Comparison of ENCODE assay signal across 24 cellular contexts in genomic region chr1:20492751-20493150, GRCh38. TPM values are rescaled to one million over a fixed set of nuclear protein-coding genes. Genes with fewer than 3 reads are reported as not detected.
DNase-seq lines count a peak whose midpoint lies in the region; ATAC-seq, FAIRE-seq and TF ChIP-seq lines count a peak whose summit lies in the region.
"Had no signal": no experiment of that assay in that cellular context is flagged by ENCODE, and none has a peak within 500 bp of the region (broad histone marks: within the 10 kb centered on the region; RNA-seq: fewer than 3 reads in every experiment).

No MANE protein-coding gene starts in this region.

- TF ChIP-seq CTCF in SK-N-SH (IDR thresholded peaks at IDR 0.05) (no peak), C4-2B (conservative IDR thresholded peaks at IDR 0.05) (no peak), astrocyte (IDR thresholded peaks at IDR 0.05; ENCODE audit: insufficient read depth, low read depth, low read length) (no peak), Caco-2 (IDR thresholded peaks at IDR 0.05; ENCODE audit: insufficient read depth in 1 of 2, low read depth in 1 of 2, low read length in 1 of 2, severe bottlenecking in 1 of 2, unreplicated experiment in 1 of 2) (no peak)

- H3F3A ChIP-seq in SK-N-SH (replicated peaks; ENCODE audit: insufficient read depth): peaks cover 8% of the 10 kb centered on the region

- no peak overlapping the region for H3K14ac ChIP-seq in neuronal stem cell (ENCODE audit: low read length)

- peak overlapping the region; percentile 16 for H2AK5ac ChIP-seq in neuronal stem cell (ENCODE audit: low read depth, low read length)

- H2BK120ac ChIP-seq in neuronal stem cell (ENCODE audit: low read depth, low read length): no peak overlapping the region

- H3K4me2 ChIP-seq in SK-N-SH (no peak overlapping the region), astrocyte (ENCODE audit: low read length) (no peak overlapping the region), neuronal stem cell (ENCODE audit: insufficient read depth, low read length, poor library complexity, severe bottlenecking) (no peak overlapping the region)
- H3K4me2 ChIP-seq: KMS-11 had no signal

- no peak overlapping the region for H3K23ac ChIP-seq in neuronal stem cell (ENCODE audit: low read depth, low read length, poor library complexity)

- H3K9me3 ChIP-seq in SK-N-SH (no peaks in the 10 kb centered on the region), astrocyte (ENCODE audit: insufficient read depth, low read depth, low read length) (no peaks in the 10 kb centered on the region), neuronal stem cell (replicated peaks in 1 of 2; ENCODE audit: control insufficient read depth in 2 of 2, insufficient read depth in 1 of 2, low read depth in 1 of 2, low read length in 2 of 2) (no peaks in the 10 kb centered on the region), Caco-2 (no peaks in the 10 kb centered on the region)
- H3K9me3 ChIP-seq: BE2C, SJCRH30 had no signal

- no TSS peak for BruUV-seq in Caco-2 (replicated peaks; lab: Mats Ljungman, UMichigan)

- H4K20me1 ChIP-seq in SK-N-SH (ENCODE audit: insufficient read depth) (no peaks in the 10 kb centered on the region), astrocyte (ENCODE audit: insufficient read depth, low read length) (peaks cover 2% of the 10 kb centered on the region)

- POLR2A ChIA-PET in SK-N-SH (lab: Yijun Ruan, JAX) (no interaction called here), Caco-2 (lab: Charles Lee) (no interaction called here)

- H3K79me2 ChIP-seq in SK-N-SH (ENCODE audit: insufficient read depth) (no peaks in the 10 kb centered on the region), astrocyte (ENCODE audit: insufficient read depth, low read length) (no peaks in the 10 kb centered on the region)

- H3K27me3 Mint-ChIP-seq in astrocyte (ENCODE audit: low read depth, unreplicated experiment) (peaks cover 31% of the 10 kb centered on the region), Caco-2 (ENCODE audit: insufficient read depth, unreplicated experiment) (no peaks in the 10 kb centered on the region)

- H3K79me1 ChIP-seq in neuronal stem cell (ENCODE audit: low read depth, low read length): no peaks in the 10 kb centered on the region

- H4K91ac ChIP-seq in neuronal stem cell (ENCODE audit: low read depth, low read length, poor library complexity): no peak overlapping the region

- H3K9me3 Mint-ChIP-seq in astrocyte (ENCODE audit: unreplicated experiment): no peaks in the 10 kb centered on the region
- no peaks in the 10 kb centered on the region for H3K9me3 Mint-ChIP-seq in Caco-2 (ENCODE audit: unreplicated experiment)
- H3K9me3 Mint-ChIP-seq: CD4-positive, alpha-beta memory T cell had no signal

- TF ChIP-seq EP300 in SK-N-SH (IDR thresholded peaks at IDR 0.05; ENCODE audit: borderline replicate concordance in 1 of 2, low read depth in 1 of 2, low read length in 1 of 2): no peak

- WGBS in SK-N-SH (ENCODE audit: low lambda C conversion rate): 60% methylated on average over 6 of the region's 7 CpGs
- WGBS in neuronal stem cell (ENCODE audit: extremely low coverage in 2 of 2, insufficient read length in 2 of 2, insufficient replicate concordance in 1 of 2), 2 donors: no CpG with 5 or more reads among the region's 7 CpGs

- H3K4me3 ChIP-seq in SK-N-SH (ENCODE audit: low read depth in 2 of 2, low read length in 1 of 2) (no peak overlapping the region), astrocyte (ENCODE audit: insufficient read depth, low read depth, low read length) (no peak overlapping the region), neuronal stem cell (ENCODE audit: low read length in 2 of 2) (no peak overlapping the region), Caco-2 (ENCODE audit: low read depth, low read length) (no peak overlapping the region)
- H3K4me3 ChIP-seq: GM12878, GM23248, PC-9, SJCRH30 had no signal

- H3K9ac ChIP-seq in SK-N-SH: no peak overlapping the region
- H3K9ac ChIP-seq in astrocyte (ENCODE audit: low read length): no peak overlapping the region
- no peak overlapping the region for H3K9ac ChIP-seq in neuronal stem cell (ENCODE audit: low read depth, low read length, poor library complexity)
- H3K9ac ChIP-seq: GM23248, KMS-11 had no signal

- H3K4me3 Mint-ChIP-seq in astrocyte (ENCODE audit: unreplicated experiment) (peak overlapping the region; percentile 24), Caco-2 (ENCODE audit: unreplicated experiment) (no peak overlapping the region)
- H3K4me3 Mint-ChIP-seq: CD4-positive, alpha-beta memory T cell had no signal

- H3K27me3 ChIP-seq in SK-N-SH (ENCODE audit: insufficient read depth) (0 out of 2 replicates have a peak, but pooled peaks cover 3% of the 10 kb centered on the region), astrocyte (ENCODE audit: insufficient read depth, low read length) (no peaks in the 10 kb centered on the region), neuronal stem cell (ENCODE audit: control insufficient read depth in 3 of 3, insufficient read depth in 3 of 3, low read depth in 1 of 3, low read length in 3 of 3) (peaks cover 0 to 46% (median 0%) of the 10 kb centered on the region in 3 experiments), Caco-2 (replicated peaks; ENCODE audit: control insufficient read depth, insufficient read depth, low read length) (no peaks in the 10 kb centered on the region)
- H3K27me3 ChIP-seq: BE2C had no signal

- H3K4ac ChIP-seq in neuronal stem cell (ENCODE audit: low read length): no peak overlapping the region

- H2BK15ac ChIP-seq in neuronal stem cell (ENCODE audit: low read length): no peak overlapping the region

- H2AFZ ChIP-seq in SK-N-SH (ENCODE audit: low read depth) (no peak overlapping the region), astrocyte (ENCODE audit: low read depth, low read length) (no peak overlapping the region), neuronal stem cell (ENCODE audit: low read length) (no peak overlapping the region)
- H2AFZ ChIP-seq: GM23248, PC-9 had no signal

- intact Hi-C loops in Caco-2 (cut with micrococcal nuclease; ENCODE audit: unreplicated experiment): loop anchor here (1.0 kb wide), 3 partner anchors 23 to 131 kb away; no protein-coding TSS in a partner anchor

- no peak overlapping the region for H3K18ac ChIP-seq in neuronal stem cell (ENCODE audit: low read length)

- H3K36me3 ChIP-seq in SK-N-SH (replicated peaks in 1 of 2; ENCODE audit: control insufficient read depth in 1 of 2, insufficient read depth in 2 of 2, low read length in 1 of 2): no peaks in the 10 kb centered on the region
- H3K36me3 ChIP-seq in astrocyte (ENCODE audit: insufficient read depth, low read length): no peaks in the 10 kb centered on the region
- no peaks in the 10 kb centered on the region for H3K36me3 ChIP-seq in neuronal stem cell (replicated peaks in 1 of 2; ENCODE audit: control insufficient read depth in 2 of 2, insufficient read depth in 2 of 2, low read length in 2 of 2)
- no peaks in the 10 kb centered on the region for H3K36me3 ChIP-seq in Caco-2 (ENCODE audit: control insufficient read depth, insufficient read depth, low read length)
- H3K36me3 ChIP-seq: BE2C, SJCRH30 had no signal

- CTCF ChIA-PET in SK-N-SH (lab: Yijun Ruan, JAX): interaction anchor here (0.7 to 14.4 kb wide), 22 partner anchors 9 to 574 kb away, joined by 3 to 286 read pairs (median 9); partner anchors contain the start of gene HP1BP3
- CTCF ChIA-PET in Caco-2 (lab: Charles Lee): interaction anchor here (1.2 to 1.9 kb wide), 3 partner anchors 116 to 280 kb away, joined by 3 to 4 read pairs (median 3); no protein-coding TSS in a partner anchor

- no peak overlapping the region for H2BK5ac ChIP-seq in neuronal stem cell (ENCODE audit: low read length)

- H3K27ac ChIP-seq in SK-N-SH (ENCODE audit: low read depth in 2 of 2, low read length in 1 of 2) (no peak overlapping the region), C4-2B (peak overlapping the region; percentile 1; the same call in 1 of the 2 replicates), astrocyte (ENCODE audit: low read depth, low read length) (no peak overlapping the region), neuronal stem cell (replicated peaks; ENCODE audit: low read length) (no peak overlapping the region)
- H3K27ac ChIP-seq: GM23248, KMS-11, PC-9, SJCRH30 had no signal

- peaks cover 18% of the 10 kb centered on the region for H3K4me1 Mint-ChIP-seq in astrocyte (ENCODE audit: low read depth, unreplicated experiment)
- peaks cover 6% of the 10 kb centered on the region for H3K4me1 Mint-ChIP-seq in Caco-2 (ENCODE audit: low read depth, unreplicated experiment)

- H3K27ac Mint-ChIP-seq in astrocyte (ENCODE audit: unreplicated experiment) (peak overlapping the region; percentile 35), Caco-2 (ENCODE audit: unreplicated experiment) (no peak overlapping the region)

- H2BK12ac ChIP-seq in neuronal stem cell (ENCODE audit: low read length): peak overlapping the region; percentile 59

- H3K9me2 ChIP-seq in SK-N-SH: no peaks in the 10 kb centered on the region

- no peak for FAIRE-seq in astrocyte (lab: Jason Lieb, UNC)
- FAIRE-seq: GM12878 had no signal

- H4K8ac ChIP-seq in neuronal stem cell (ENCODE audit: low read depth, low read length): no peak overlapping the region

- ATAC-seq in SK-N-SH treated with all-trans-retinoic acid at 6 μM for 48 hours: no peak
- ATAC-seq: GM12878 had no signal

- H3K4me1 ChIP-seq in SK-N-SH (ENCODE audit: control insufficient read depth in 1 of 2, insufficient read depth in 2 of 2, low read depth in 1 of 2, low read length in 1 of 2) (peaks cover 11 to 16% of the 10 kb centered on the region in 2 experiments; a peak in 3 of 4 replicates), astrocyte (ENCODE audit: insufficient read depth, low read length) (peaks cover 30% of the 10 kb centered on the region), neuronal stem cell (ENCODE audit: control insufficient read depth in 2 of 2, insufficient read depth in 1 of 2, low read depth in 1 of 2, low read length in 2 of 2) (peaks cover 2 to 5% of the 10 kb centered on the region in 2 donors), Caco-2 (no peaks in the 10 kb centered on the region)
- H3K4me1 ChIP-seq: BE2C had no signal

- DNase-seq in SK-N-SH: peak; percentile 6
- DNase-seq in astrocyte (ENCODE audit: low read depth): no peak
- no peak for DNase-seq in neuronal stem cell (ENCODE audit: low spot score)
- DNase-seq in SW480 (ENCODE audit: low spot score): no peak
- DNase-seq in NCI-H128 (lab: John Stamatoyannopoulos, UW; ENCODE audit: unreplicated experiment): no peak
- no peak for DNase-seq in Caco-2
- DNase-seq: 8988T; BE2C; Calu3; CD4-positive, alpha-beta memory T cell; EL; GM23248; NCI-H1417; NCI-H187 treated with DMSO at 0.1 percent for 48 hours; NCI-H226; NCI-H524; NCI-H82; PC-9; SJCRH30 had no signal

- peaks cover 4% of the 10 kb centered on the region for H3K36me3 Mint-ChIP-seq in astrocyte (ENCODE audit: low read depth, unreplicated experiment)
- H3K36me3 Mint-ChIP-seq in Caco-2 (ENCODE audit: insufficient read depth, unreplicated experiment): no peaks in the 10 kb centered on the region

- TF ChIP-seq RAD21 in SK-N-SH (IDR thresholded peaks at IDR 0.05; ENCODE audit: low read length): no peak

RNA-seq across cellular contexts. Expression of gene CAMK2N1, which starts 6.7 kb away (rescaled TPM):
- 2.8 and 5.3 TPM in 2 replicates for polyA plus RNA-seq in SK-N-SH (2012; rRNA removed)
- 8.4 and 9.9 TPM in 2 replicates for polyA plus RNA-seq in SK-N-SH (2012; cell fraction: cytosol; rRNA removed)
- polyA plus RNA-seq in SK-N-SH (2012; cell fraction: nucleus; rRNA removed): 1.3 and 1.6 TPM in 2 replicates
- total RNA-seq in astrocyte (17.5 and 18.9 TPM in 2 replicates), Caco-2 (2022) (47.5 and 55.0 TPM in 2 replicates)
- 61.9 TPM for polyA plus RNA-seq in neuronal stem cell (2013, experiment 1 of 2)
- 63.1 TPM for polyA plus RNA-seq in neuronal stem cell (2013, experiment 2 of 2)
- polyA plus RNA-seq: GM12878 had no signal

RNA-seq across cellular contexts. Expression of gene MUL1, which starts 15.2 kb away (rescaled TPM):
- 22.8 and 26.4 TPM in 2 replicates for polyA plus RNA-seq in SK-N-SH (2012; rRNA removed)
- polyA plus RNA-seq in SK-N-SH (2012; cell fraction: cytosol; rRNA removed): 13.8 and 20.8 TPM in 2 replicates
- polyA plus RNA-seq in SK-N-SH (2012; cell fraction: nucleus; rRNA removed): 12.8 and 16.0 TPM in 2 replicates
- 30.1 and 32.5 TPM in 2 replicates for total RNA-seq in astrocyte
- polyA plus RNA-seq in neuronal stem cell (2013, experiment 1 of 2): 10.7 TPM
- polyA plus RNA-seq in neuronal stem cell (2013, experiment 2 of 2): 10.3 TPM
- total RNA-seq in Caco-2 (2022): 18.3 and 18.7 TPM in 2 replicates

RNA-seq across cellular contexts. Expression of gene FAM43B, which starts 59.6 kb away (rescaled TPM):
- not detected in 2 replicates for polyA plus RNA-seq in SK-N-SH (2012; rRNA removed)
- 0.01 TPM in 1 of 2 replicates, not detected in the other for polyA plus RNA-seq in SK-N-SH (2012; cell fraction: cytosol; rRNA removed)
- polyA plus RNA-seq in SK-N-SH (2012; cell fraction: nucleus; rRNA removed): 0.07 TPM in 1 of 2 replicates, not detected in the other
- total RNA-seq in astrocyte (0.22 and 0.27 TPM in 2 replicates), Caco-2 (2022) (3.6 and 4.4 TPM in 2 replicates)
- 1.6 TPM for polyA plus RNA-seq in neuronal stem cell (2013, experiment 1 of 2)
- 1.5 TPM for polyA plus RNA-seq in neuronal stem cell (2013, experiment 2 of 2)
- total RNA-seq: Calu3; CD4-positive, alpha-beta memory T cell; GM12878; HT-29; PC-9 had no signal
- polyA plus RNA-seq: CD4-positive, alpha-beta memory T cell; GM12878 had no signal
